Comparison of ENCODE assay signal across 8 cellular contexts in genomic region chr9:35490910-35491465, GRCh38. TPM values are rescaled to one million over a fixed set of nuclear protein-coding genes. Genes with fewer than 3 reads are reported as not detected.
DNase-seq lines count a peak whose midpoint lies in the region; ATAC-seq and TF ChIP-seq lines count a peak whose summit lies in the region.

No MANE protein-coding gene starts in this region.

- H3K9me3 ChIP-seq in CD4-positive, alpha-beta T cell (ENCODE audit: control insufficient read depth, low read length), result no peaks in the 10 kb centered on the region

- peaks cover 41% of the 10 kb centered on the region for H3K4me1 Mint-ChIP-seq in CD4-positive, alpha-beta T cell (ENCODE audit: low read depth)
- H3K4me1 Mint-ChIP-seq in neural crest cell, result peaks cover 30% of the 10 kb centered on the region

- H3K9me3 Mint-ChIP-seq in CD4-positive, alpha-beta T cell, result no peaks in the 10 kb centered on the region
- H3K9me3 Mint-ChIP-seq in neural crest cell, result peaks cover 4% of the 10 kb centered on the region

- peaks cover 14% of the 10 kb centered on the region for H3K27me3 Mint-ChIP-seq in CD4-positive, alpha-beta T cell
- H3K27me3 Mint-ChIP-seq in neural crest cell (ENCODE audit: low read depth), result peaks cover 6% of the 10 kb centered on the region

- no peaks in the 10 kb centered on the region for H3K36me3 Mint-ChIP-seq in CD4-positive, alpha-beta T cell (ENCODE audit: low read depth)
- H3K36me3 Mint-ChIP-seq in neural crest cell (ENCODE audit: low read depth), result peaks cover 3% of the 10 kb centered on the region

- POLR2A ChIA-PET in CD4-positive, alpha-beta T cell (lab: Charles Lee), result no interaction called here

- H3K4me3 ChIP-seq in epithelial cell of proximal tubule (ENCODE audit: low read depth, low read length), result peak overlapping the region; percentile 85

- intact Hi-C loops in CD4-positive, alpha-beta T cell (cut with DNase I, micrococcal nuclease), result no loop called here

- CTCF ChIA-PET in CD4-positive, alpha-beta T cell (lab: Charles Lee), result no interaction called here

- peak overlapping the region; percentile 51 for H3K27ac Mint-ChIP-seq in CD4-positive, alpha-beta T cell
- H3K27ac Mint-ChIP-seq in neural crest cell (ENCODE audit: unreplicated experiment), result peak overlapping the region; percentile 7

- DNase-seq in CD4-positive, alpha-beta T cell, result no peak
- DNase-seq in RPMI7951 (ENCODE audit: low read depth) (peak; percentile 32), epithelial cell of proximal tubule (ENCODE audit: low read depth) (no peak), neural crest cell (ENCODE audit: low read depth, low spot score) (no peak), CD1c-positive myeloid dendritic cell (ENCODE audit: extremely low spot score) (no peak), NCI-H510A treated with DMSO at 0.1 percent for 48 hours (lab: John Stamatoyannopoulos, UW) (no peak)

- H3K27ac ChIP-seq in CD4-positive, alpha-beta T cell (ENCODE audit: low read depth, low read length), result no peak overlapping the region

- peak overlapping the region; percentile 84 for H3K4me3 Mint-ChIP-seq in CD4-positive, alpha-beta T cell
- H3K4me3 Mint-ChIP-seq in neural crest cell, result peak overlapping the region; percentile 94

- H3K27me3 ChIP-seq in CD4-positive, alpha-beta T cell (ENCODE audit: control insufficient read depth, insufficient read depth, low read length), result peaks cover 13% of the 10 kb centered on the region

- no peak for ATAC-seq in CD4-positive, alpha-beta T cell (ENCODE audit: poor library complexity)
- no peak for ATAC-seq in GM21367 (IDR thresholded peaks at IDR 0.05; ENCODE audit: unreplicated experiment)
- ATAC-seq in HG02798 (IDR thresholded peaks at IDR 0.05; ENCODE audit: poor library complexity, unreplicated experiment), result no peak

- no peak for TF ChIP-seq CTCF in CD4-positive, alpha-beta T cell (IDR thresholded peaks at IDR 0.05)
- TF ChIP-seq CTCF in epithelial cell of proximal tubule (conservative IDR thresholded peaks at IDR 0.05; ENCODE audit: low read depth, low read length), result no peak
- TF ChIP-seq CTCF in neural crest cell (conservative IDR thresholded peaks at IDR 0.05), result no peak

RNA-seq across cellular contexts. Expression of gene RUSC2, which starts 1.1 kb away (rescaled TPM):
- 1 to 10 TPM; 1.6 to 1.8 TPM for total RNA-seq in CD4-positive, alpha-beta T cell
- total RNA-seq in RPMI7951 (2014; rRNA removed; shearing (Covaris generic)), result 6.4 and 7.6 TPM in 2 replicates
- total RNA-seq in epithelial cell of proximal tubule (18.9 and 21.7 TPM in 2 replicates), neural crest cell (17.4 and 20.1 TPM in 2 replicates)
